Comparison of ENCODE assay signal across 1 cellular context in the genomic region with DNA sequence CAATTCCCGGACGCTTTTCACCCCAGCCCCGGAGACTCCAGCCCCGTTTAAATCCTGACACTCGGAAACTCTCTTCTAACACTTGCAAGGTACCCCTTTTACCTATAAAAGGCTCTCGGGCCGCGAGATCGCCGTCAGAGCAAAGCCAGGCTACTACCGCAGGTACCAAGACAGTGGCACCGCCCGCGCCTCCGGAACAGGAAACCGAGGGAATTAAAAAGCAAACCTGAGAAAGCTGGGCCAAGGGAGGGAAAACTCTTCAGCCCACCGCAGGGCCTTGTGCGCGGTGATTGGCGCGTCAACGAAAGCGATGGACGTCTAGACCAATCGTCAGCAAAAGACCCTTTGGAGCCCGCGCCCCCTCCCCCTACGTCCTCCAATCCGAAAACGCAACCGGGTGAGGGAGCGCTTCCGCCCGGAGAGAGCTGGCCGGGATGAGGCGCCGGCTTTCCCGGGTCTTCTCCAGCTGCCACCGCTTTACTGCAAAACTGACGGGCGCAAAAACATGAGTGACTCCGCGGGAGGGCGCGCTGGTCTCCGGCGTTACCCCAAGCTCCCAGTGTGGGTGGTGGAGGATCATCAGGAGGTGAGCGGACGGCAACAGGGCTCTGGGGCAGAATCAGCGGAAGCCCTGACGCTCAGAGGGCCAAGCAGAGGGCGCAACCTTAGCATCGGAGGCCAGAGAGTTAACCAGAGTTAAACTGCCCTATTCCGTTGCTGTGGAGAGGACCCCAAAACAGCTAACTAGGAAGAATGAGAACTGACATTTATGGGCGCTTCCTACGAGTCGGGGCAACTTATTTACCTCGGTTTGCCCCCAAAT.
TF ChIP-seq lines count a peak whose summit lies in the region.

C5orf22 (plus strand) TSS at position 414 of the 823 bp plus-strand sequence; CDS start at position 506, 92 bp downstream.
DROSHA (minus strand) TSS at position 206 of the 823 bp plus-strand sequence. CDS start 3,034 bp downstream, outside the sequence.

TF ChIP-seq in WTC11, 78 proteins besides CTCF, POLR2A, EP300 and RAD21 (continued from another document and continues in another):
- TF ChIP-seq ESRRA (CRISPR knock-in tag; IDR thresholded peaks at IDR 0.05; ENCODE audit: borderline replicate concordance) (no peak), ATF3 (CRISPR knock-in tag; conservative IDR thresholded peaks at IDR 0.05) (no peak), ZNF232 (CRISPR knock-in tag; IDR thresholded peaks at IDR 0.05) (0 out of 2 replicates have a peak, but pooled peaks have one; percentile 64), PREB (CRISPR knock-in tag; IDR thresholded peaks at IDR 0.05; ENCODE audit: borderline replicate concordance) (no peak), KAT7 (CRISPR knock-in tag; IDR thresholded peaks at IDR 0.05; ENCODE audit: borderline replicate concordance) (no peak), USF2 (CRISPR knock-in tag; IDR thresholded peaks at IDR 0.05) (no peak), TEAD1 (CRISPR knock-in tag; IDR thresholded peaks at IDR 0.05) (peak; percentile 41; the same call in 1 of the 2 replicates), TP53 (CRISPR knock-in tag; IDR thresholded peaks at IDR 0.05) (no peak), PRDM15 (CRISPR knock-in tag; IDR thresholded peaks at IDR 0.05) (peak; percentile 33; the same call in 1 of the 2 replicates), FOXP1 (CRISPR knock-in tag; IDR thresholded peaks at IDR 0.05; ENCODE audit: borderline replicate concordance) (peak; percentile 70; the same call in 1 of the 2 replicates), PRRX2 (CRISPR knock-in tag; IDR thresholded peaks at IDR 0.05) (no peak), MLX (CRISPR knock-in tag; IDR thresholded peaks at IDR 0.05) (no peak), NFYB (CRISPR knock-in tag; conservative IDR thresholded peaks at IDR 0.05; ENCODE audit: low read depth) (peak; percentile 95), GABPB1 (CRISPR knock-in tag; IDR thresholded peaks at IDR 0.05) (no peak; the same call in 1 of the 2 replicates), ZBTB43 (CRISPR knock-in tag; IDR thresholded peaks at IDR 0.05) (0 out of 2 replicates have a peak, but pooled peaks have one; percentile 30), GRHL2 (CRISPR knock-in tag; IDR thresholded peaks at IDR 0.05; ENCODE audit: insufficient replicate concordance, severe bottlenecking) (no peak), NR2C2 (CRISPR knock-in tag; IDR thresholded peaks at IDR 0.05) (peak; percentile 73; the same call in 1 of the 2 replicates), NFATC4 (CRISPR knock-in tag; IDR thresholded peaks at IDR 0.05) (no peak), ZMAT4 (CRISPR knock-in tag; IDR thresholded peaks at IDR 0.05) (no peak), NR3C1 (CRISPR knock-in tag; conservative IDR thresholded peaks at IDR 0.05; ENCODE audit: low read depth) (no peak), TCF7 (CRISPR knock-in tag; IDR thresholded peaks at IDR 0.05; ENCODE audit: low read depth) (no peak), ZNF423 (CRISPR knock-in tag; IDR thresholded peaks at IDR 0.05) (no peak), CBFB (CRISPR knock-in tag; IDR thresholded peaks at IDR 0.05; ENCODE audit: low read depth) (no peak), SP1 (CRISPR knock-in tag; conservative IDR thresholded peaks at IDR 0.05) (peak; percentile 56), RELA (CRISPR knock-in tag; IDR thresholded peaks at IDR 0.05; ENCODE audit: borderline replicate concordance) (no peak), OVOL2 (CRISPR knock-in tag; IDR thresholded peaks at IDR 0.05; ENCODE audit: borderline replicate concordance) (no peak), JAZF1 (CRISPR knock-in tag; IDR thresholded peaks at IDR 0.05) (no peak), RORB (CRISPR knock-in tag; IDR thresholded peaks at IDR 0.05) (no peak)
- TF ChIP-seq, protein P1, sequence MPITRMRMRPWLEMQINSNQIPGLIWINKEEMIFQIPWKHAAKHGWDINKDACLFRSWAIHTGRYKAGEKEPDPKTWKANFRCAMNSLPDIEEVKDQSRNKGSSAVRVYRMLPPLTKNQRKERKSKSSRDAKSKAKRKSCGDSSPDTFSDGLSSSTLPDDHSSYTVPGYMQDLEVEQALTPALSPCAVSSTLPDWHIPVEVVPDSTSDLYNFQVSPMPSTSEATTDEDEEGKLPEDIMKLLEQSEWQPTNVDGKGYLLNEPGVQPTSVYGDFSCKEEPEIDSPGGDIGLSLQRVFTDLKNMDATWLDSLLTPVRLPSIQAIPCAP (CRISPR knock-in tag; IDR thresholded peaks at IDR 0.05), result no peak
- TF ChIP-seq, protein P2, sequence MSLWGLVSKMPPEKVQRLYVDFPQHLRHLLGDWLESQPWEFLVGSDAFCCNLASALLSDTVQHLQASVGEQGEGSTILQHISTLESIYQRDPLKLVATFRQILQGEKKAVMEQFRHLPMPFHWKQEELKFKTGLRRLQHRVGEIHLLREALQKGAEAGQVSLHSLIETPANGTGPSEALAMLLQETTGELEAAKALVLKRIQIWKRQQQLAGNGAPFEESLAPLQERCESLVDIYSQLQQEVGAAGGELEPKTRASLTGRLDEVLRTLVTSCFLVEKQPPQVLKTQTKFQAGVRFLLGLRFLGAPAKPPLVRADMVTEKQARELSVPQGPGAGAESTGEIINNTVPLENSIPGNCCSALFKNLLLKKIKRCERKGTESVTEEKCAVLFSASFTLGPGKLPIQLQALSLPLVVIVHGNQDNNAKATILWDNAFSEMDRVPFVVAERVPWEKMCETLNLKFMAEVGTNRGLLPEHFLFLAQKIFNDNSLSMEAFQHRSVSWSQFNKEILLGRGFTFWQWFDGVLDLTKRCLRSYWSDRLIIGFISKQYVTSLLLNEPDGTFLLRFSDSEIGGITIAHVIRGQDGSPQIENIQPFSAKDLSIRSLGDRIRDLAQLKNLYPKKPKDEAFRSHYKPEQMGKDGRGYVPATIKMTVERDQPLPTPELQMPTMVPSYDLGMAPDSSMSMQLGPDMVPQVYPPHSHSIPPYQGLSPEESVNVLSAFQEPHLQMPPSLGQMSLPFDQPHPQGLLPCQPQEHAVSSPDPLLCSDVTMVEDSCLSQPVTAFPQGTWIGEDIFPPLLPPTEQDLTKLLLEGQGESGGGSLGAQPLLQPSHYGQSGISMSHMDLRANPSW (CRISPR knock-in tag; conservative IDR thresholded peaks at IDR 0.05; ENCODE audit: low read depth), result no peak
- TF ChIP-seq, protein P3, sequence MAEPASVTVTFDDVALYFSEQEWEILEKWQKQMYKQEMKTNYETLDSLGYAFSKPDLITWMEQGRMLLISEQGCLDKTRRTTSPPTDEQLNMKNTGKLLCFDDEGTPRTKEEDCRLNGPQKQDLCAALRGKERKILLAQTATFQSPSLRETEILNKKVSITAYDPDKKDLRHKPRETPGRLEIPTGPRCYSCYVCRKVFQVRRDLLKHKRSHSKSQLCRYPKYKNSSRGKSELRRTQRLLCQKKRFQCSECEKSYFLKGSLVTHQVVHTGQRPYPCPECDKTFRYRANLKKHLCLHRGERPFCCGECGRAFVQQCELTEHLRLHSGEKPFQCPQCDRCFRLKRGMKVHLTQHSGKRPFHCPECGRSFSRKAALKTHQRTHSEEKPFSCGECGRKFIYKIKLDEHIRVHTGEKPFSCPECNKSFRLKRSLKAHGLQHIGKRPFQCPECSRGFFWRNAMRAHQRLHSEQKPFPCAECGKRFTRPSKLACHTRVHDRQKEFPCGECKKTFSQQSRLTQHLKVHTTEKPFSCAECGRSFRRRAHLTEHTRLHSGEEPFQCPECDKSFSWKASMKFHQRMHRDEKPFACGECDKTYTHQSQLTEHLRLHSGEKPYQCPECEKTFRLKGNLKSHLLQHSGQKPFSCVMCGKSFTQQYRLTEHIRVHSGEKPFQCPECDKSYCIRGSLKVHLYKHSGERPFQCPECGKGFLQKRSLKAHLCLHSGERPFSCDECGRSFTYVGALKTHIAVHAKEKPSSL (CRISPR knock-in tag; conservative IDR thresholded peaks at IDR 0.05), result no peak
- TF ChIP-seq, protein P4, sequence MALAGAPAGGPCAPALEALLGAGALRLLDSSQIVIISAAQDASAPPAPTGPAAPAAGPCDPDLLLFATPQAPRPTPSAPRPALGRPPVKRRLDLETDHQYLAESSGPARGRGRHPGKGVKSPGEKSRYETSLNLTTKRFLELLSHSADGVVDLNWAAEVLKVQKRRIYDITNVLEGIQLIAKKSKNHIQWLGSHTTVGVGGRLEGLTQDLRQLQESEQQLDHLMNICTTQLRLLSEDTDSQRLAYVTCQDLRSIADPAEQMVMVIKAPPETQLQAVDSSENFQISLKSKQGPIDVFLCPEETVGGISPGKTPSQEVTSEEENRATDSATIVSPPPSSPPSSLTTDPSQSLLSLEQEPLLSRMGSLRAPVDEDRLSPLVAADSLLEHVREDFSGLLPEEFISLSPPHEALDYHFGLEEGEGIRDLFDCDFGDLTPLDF (CRISPR knock-in tag; IDR thresholded peaks at IDR 0.05), result no peak
- TF ChIP-seq, protein P5, sequence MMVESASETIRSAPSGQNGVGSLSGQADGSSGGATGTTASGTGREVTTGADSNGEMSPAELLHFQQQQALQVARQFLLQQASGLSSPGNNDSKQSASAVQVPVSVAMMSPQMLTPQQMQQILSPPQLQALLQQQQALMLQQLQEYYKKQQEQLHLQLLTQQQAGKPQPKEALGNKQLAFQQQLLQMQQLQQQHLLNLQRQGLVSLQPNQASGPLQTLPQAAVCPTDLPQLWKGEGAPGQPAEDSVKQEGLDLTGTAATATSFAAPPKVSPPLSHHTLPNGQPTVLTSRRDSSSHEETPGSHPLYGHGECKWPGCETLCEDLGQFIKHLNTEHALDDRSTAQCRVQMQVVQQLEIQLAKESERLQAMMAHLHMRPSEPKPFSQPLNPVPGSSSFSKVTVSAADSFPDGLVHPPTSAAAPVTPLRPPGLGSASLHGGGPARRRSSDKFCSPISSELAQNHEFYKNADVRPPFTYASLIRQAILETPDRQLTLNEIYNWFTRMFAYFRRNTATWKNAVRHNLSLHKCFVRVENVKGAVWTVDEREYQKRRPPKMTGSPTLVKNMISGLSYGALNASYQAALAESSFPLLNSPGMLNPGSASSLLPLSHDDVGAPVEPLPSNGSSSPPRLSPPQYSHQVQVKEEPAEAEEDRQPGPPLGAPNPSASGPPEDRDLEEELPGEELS (CRISPR knock-in tag; IDR thresholded peaks at IDR 0.05), result no peak
